Comparison of ENCODE assay signal across 25 cellular contexts in genomic region chr3:38626171-38626570, GRCh38. TPM values are rescaled to one million over a fixed set of nuclear protein-coding genes. Genes with fewer than 3 reads are reported as not detected.
"Had no signal": no experiment of that assay in that cellular context is flagged by ENCODE, and none has a peak within 500 bp of the region (broad histone marks: within the 10 kb centered on the region; RNA-seq: fewer than 3 reads in every experiment).

No MANE protein-coding gene starts in this region.

- H3K9me3 ChIP-seq: ovary, psoas muscle, right lobe of liver, sigmoid colon, stomach, thoracic aorta, thyroid gland, tibial nerve, upper lobe of right lung, uterus had no signal

- H3K27ac ChIP-seq: ovary, parathyroid adenoma, psoas muscle, right lobe of liver, sigmoid colon, stomach, thoracic aorta, thyroid gland, tibial nerve, upper lobe of right lung, uterus had no signal

- H3K4me3 ChIP-seq: ovary, psoas muscle, right lobe of liver, sigmoid colon, stomach, thoracic aorta, thyroid gland, tibial nerve, upper lobe of right lung, uterus had no signal

- H3K27me3 ChIP-seq: ovary, right lobe of liver, sigmoid colon, stomach, thyroid gland, tibial nerve, upper lobe of right lung, uterus had no signal

- ATAC-seq: naive thymus-derived CD4-positive, alpha-beta T cell; right cardiac atrium; right lobe of liver; stimulated activated effector memory CD8-positive, alpha-beta T cell treated with anti-CD3 and anti-CD28 coated beads, Interleukin-12 subunit alpha, Interleukin-12 subunit beta, amount 100 ng/mL, for 72 hours; stimulated activated naive B cell treated with anti-CD40 and anti-IgM and Interleukin-4, amounts not matched to agents 10 μg/mL and 1 μg/mL and 100 μg/mL, for 72 hours; upper lobe of right lung had no signal

- H3K9ac ChIP-seq: parathyroid adenoma had no signal

- H3K79me2 ChIP-seq: parathyroid adenoma had no signal

- FAIRE-seq: small intestine had no signal

- H2AFZ ChIP-seq: parathyroid adenoma had no signal

- H3K4me1 ChIP-seq: parathyroid adenoma, psoas muscle, right lobe of liver, sigmoid colon, stomach, thyroid gland, tibial nerve, upper lobe of right lung, uterus had no signal

- DNase-seq: naive thymus-derived CD4-positive, alpha-beta T cell; nephron progenitor cell; occipital lobe; ovary; posterior cingulate gyrus; psoas muscle; right cardiac atrium; right lobe of liver; sigmoid colon; small intestine; stimulated activated CD4-positive, alpha-beta T cell treated with anti-CD3 and anti-CD28 coated beads, Interleukin-15, amount 100 ng/mL, for 24 hours; stimulated activated CD4-positive, alpha-beta T cell treated with anti-CD3 and anti-CD28 coated beads, Interleukin-2, amount 100 ng/mL, for 24 hours; stimulated activated CD4-positive, alpha-beta T cell treated with anti-CD3 and anti-CD28 coated beads, Interleukin-2, amount 100 ng/mL, for 48 hours; stimulated activated CD4-positive, alpha-beta T cell treated with anti-CD3 and anti-CD28 coated beads, Interleukin-4, amount 100 ng/mL, for 24 hours; stimulated activated naive B cell treated with anti-CD40 and anti-IgM and Interleukin-4, amounts not matched to agents 10 μg/mL and 1 μg/mL and 100 μg/mL, for 72 hours; stimulated activated naive CD4-positive, alpha-beta T cell treated with Interleukin-2 at 50 U/mL for 16 hours; stomach; thyroid gland; upper lobe of right lung; uterus had no signal

- H3K36me3 ChIP-seq: ovary, right lobe of liver, sigmoid colon, stomach, thoracic aorta, thyroid gland, upper lobe of right lung, uterus had no signal

RNA-seq across cellular contexts. Expression of gene SCN5A, which starts 23.3 kb away (rescaled TPM):
- total RNA-seq: osteoblast had no signal
- polyA plus RNA-seq: naive thymus-derived CD4-positive, alpha-beta T cell had no signal
